ENCODE assay signal across 17 cellular contexts in genomic region chr2:61165946-61166345, GRCh38.
"Had no signal": no experiment of that assay in that cellular context is flagged by ENCODE, and none has a peak within 500 bp of the region (broad histone marks: within the 10 kb centered on the region; RNA-seq: fewer than 3 reads in every experiment).

No MANE protein-coding gene starts in this region.

- H3K4me3 ChIP-seq: adrenal gland, body of pancreas, coronary artery, stomach, thoracic aorta had no signal

- H3K9me3 ChIP-seq: adrenal gland, body of pancreas, neutrophil, stomach, thoracic aorta had no signal

- H3K27ac ChIP-seq: adrenal gland, body of pancreas, coronary artery, neutrophil, stomach, thoracic aorta had no signal

- H3K4me1 ChIP-seq: adrenal gland, body of pancreas, stomach had no signal

- ATAC-seq: body of pancreas; naive thymus-derived CD4-positive, alpha-beta T cell had no signal

- H3K27me3 ChIP-seq: adrenal gland, body of pancreas, neutrophil, stomach had no signal

- DNase-seq: activated CD4-positive, alpha-beta T cell treated with anti-CD3 and anti-CD28 coated beads for 1 hour; activated CD4-positive, alpha-beta T cell treated with anti-CD3 and anti-CD28 coated beads, Interleukin-2, amount 50 U/mL, for 48 hours; activated naive CD4-positive, alpha-beta T cell treated with Interleukin-2 at 50 U/mL for 16 hours; body of pancreas; central memory CD4-positive, alpha-beta T cell; effector CD8-positive, alpha-beta T cell; hippocampal formation; midbrain; naive thymus-derived CD4-positive, alpha-beta T cell; posterior cingulate gyrus; small intestine; stomach; T-helper 2 cell had no signal
